In genomic region chrX:119614776-119615175, GRCh38 we compare ENCODE assay signal across 18 cellular contexts. TPM values are rescaled to one million over a fixed set of nuclear protein-coding genes. Genes with fewer than 3 reads are reported as not detected.
A peak's percentile ranks its signal among the peaks of the same experiment; 100 is the strongest.
DNase-seq lines count a peak whose midpoint lies in the region; ATAC-seq and TF ChIP-seq lines count a peak whose summit lies in the region.
"Had no signal": no experiment of that assay in that cellular context is flagged by ENCODE, and none has a peak within 500 bp of the region (broad histone marks: within the 10 kb centered on the region; RNA-seq: fewer than 3 reads in every experiment).

No MANE protein-coding gene starts in this region.

- no peak for TF ChIP-seq CTCF in CD4-positive, alpha-beta T cell (IDR thresholded peaks at IDR 0.05)
- no peak for TF ChIP-seq CTCF in PC-9 (conservative IDR thresholded peaks at IDR 0.05)

- H3K9me2 ChIP-seq in PC-9 (ENCODE audit: insufficient read depth), result no peaks in the 10 kb centered on the region

- H4K20me1 ChIP-seq in PC-9 (ENCODE audit: insufficient read depth), result no peaks in the 10 kb centered on the region

- H3F3A ChIP-seq in PC-9 (ENCODE audit: insufficient read depth, low read depth), result 0 out of 2 replicates have a peak, but pooled peaks cover 7% of the 10 kb centered on the region

- ATAC-seq in CD4-positive, alpha-beta T cell (ENCODE audit: poor library complexity), result no peak
- no peak for ATAC-seq in stimulated activated naive B cell treated with anti-CD40 and anti-IgM and Interleukin-4, amounts not matched to agents 10 μg/mL and 1 μg/mL and 100 μg/mL, for 72 hours (replicated peaks)
- ATAC-seq in HG03378 (IDR thresholded peaks at IDR 0.05; ENCODE audit: unreplicated experiment), result no peak
- ATAC-seq: A549, GM12878 had no signal

- CTCF ChIA-PET in activated naive CD4-positive, alpha-beta T cell treated with anti-CD3 and anti-CD28 coated beads, Interleukin-2, amount 10 ng/mL, durations not matched to agents 7 days and 5 days (lab: Charles Lee), result no interaction called here
- CTCF ChIA-PET in activated naive CD4-positive, alpha-beta T cell treated with anti-CD3 and anti-CD28 coated beads for 36 hours (lab: Charles Lee), result no interaction called here
- CTCF ChIA-PET in CD4-positive, alpha-beta T cell (lab: Charles Lee), result no interaction called here
- CTCF ChIA-PET in PC-9 (lab: Charles Lee), result no interaction called here

- H3K4me3 Mint-ChIP-seq in activated naive CD4-positive, alpha-beta T cell treated with anti-CD3 and anti-CD28 coated beads, Interleukin-2, amount 10 ng/mL, durations not matched to agents 7 days and 5 days, result no peak overlapping the region
- H3K4me3 Mint-ChIP-seq in activated naive CD4-positive, alpha-beta T cell treated with anti-CD3 and anti-CD28 coated beads for 36 hours, result no peak overlapping the region
- H3K4me3 Mint-ChIP-seq in CD4-positive, alpha-beta T cell, result no peak overlapping the region
- H3K4me3 Mint-ChIP-seq in stimulated activated naive B cell treated with anti-CD40 and anti-IgM and Interleukin-4, amounts not matched to agents 10 μg/mL and 1 μg/mL and 100 μg/mL, for 72 hours, result no peak overlapping the region
- H3K4me3 Mint-ChIP-seq: CD4-positive, alpha-beta memory T cell had no signal

- H3K27ac Mint-ChIP-seq in activated naive CD4-positive, alpha-beta T cell treated with anti-CD3 and anti-CD28 coated beads, Interleukin-2, amount 10 ng/mL, durations not matched to agents 7 days and 5 days, result peak overlapping the region; percentile 28
- H3K27ac Mint-ChIP-seq in activated naive CD4-positive, alpha-beta T cell treated with anti-CD3 and anti-CD28 coated beads for 36 hours, result no peak overlapping the region
- H3K27ac Mint-ChIP-seq in CD4-positive, alpha-beta T cell, result peak overlapping the region; percentile 27
- peak overlapping the region; percentile 69 for H3K27ac Mint-ChIP-seq in stimulated activated naive B cell treated with anti-CD40 and anti-IgM and Interleukin-4, amounts not matched to agents 10 μg/mL and 1 μg/mL and 100 μg/mL, for 72 hours

- H3K36me3 ChIP-seq in PC-9 (ENCODE audit: low read depth), result no peaks in the 10 kb centered on the region

- H3K4me1 ChIP-seq in PC-9 (replicated peaks; ENCODE audit: insufficient read depth), result no peaks in the 10 kb centered on the region
- H3K4me1 ChIP-seq: A549 had no signal

- no peak overlapping the region for H3K4me3 ChIP-seq in PC-9
- H3K4me3 ChIP-seq: A549, GM12878, GM23248 had no signal

- no peak overlapping the region for H3K4me2 ChIP-seq in PC-9
- H3K4me2 ChIP-seq: A549, KMS-11 had no signal

- intact Hi-C loops in activated naive CD4-positive, alpha-beta T cell treated with anti-CD3 and anti-CD28 coated beads for 36 hours (cut with micrococcal nuclease), result no loop called here
- intact Hi-C loops in CD4-positive, alpha-beta T cell (cut with DNase I, micrococcal nuclease), result no loop called here
- intact Hi-C loops in PC-9 (cut with micrococcal nuclease; ENCODE audit: unreplicated experiment), result loop anchor here (5.0 kb wide), 1 partner anchor 328 kb away; the partner anchor contains the start of gene NKAP

- POLR2A ChIA-PET in CD4-positive, alpha-beta T cell (lab: Charles Lee), result no interaction called here
- POLR2A ChIA-PET in PC-9 (lab: Charles Lee; ENCODE audit: unreplicated experiment), result interaction anchor here (0.6 kb wide), 1 partner anchor 95 kb away, joined by 3 read pairs; no protein-coding TSS in a partner anchor

- H3K9me3 Mint-ChIP-seq in activated naive CD4-positive, alpha-beta T cell treated with anti-CD3 and anti-CD28 coated beads, Interleukin-2, amount 10 ng/mL, durations not matched to agents 7 days and 5 days, result no peaks in the 10 kb centered on the region
- no peaks in the 10 kb centered on the region for H3K9me3 Mint-ChIP-seq in activated naive CD4-positive, alpha-beta T cell treated with anti-CD3 and anti-CD28 coated beads for 36 hours
- no peaks in the 10 kb centered on the region for H3K9me3 Mint-ChIP-seq in CD4-positive, alpha-beta T cell
- H3K9me3 Mint-ChIP-seq in stimulated activated naive B cell treated with anti-CD40 and anti-IgM and Interleukin-4, amounts not matched to agents 10 μg/mL and 1 μg/mL and 100 μg/mL, for 72 hours, result no peaks in the 10 kb centered on the region
- H3K9me3 Mint-ChIP-seq: CD4-positive, alpha-beta memory T cell had no signal

- no peak for DNase-seq in activated naive CD4-positive, alpha-beta T cell treated with anti-CD3 and anti-CD28 coated beads, Interleukin-2, amount 10 ng/mL, durations not matched to agents 7 days and 5 days
- no peak for DNase-seq in activated naive CD4-positive, alpha-beta T cell treated with anti-CD3 and anti-CD28 coated beads for 36 hours
- DNase-seq in CD4-positive, alpha-beta T cell, result no peak
- DNase-seq in PC-9, result no peak
- no peak for DNase-seq in stimulated activated naive B cell treated with anti-CD40 and anti-IgM and Interleukin-4, amounts not matched to agents 10 μg/mL and 1 μg/mL and 100 μg/mL, for 72 hours
- DNase-seq in medulla oblongata (ENCODE audit: extremely low spot score), result no peak
- DNase-seq: AML-193; CD4-positive, alpha-beta memory T cell; DMS153; DMS79; GM23248; HCEC 1CT had no signal

- no peaks in the 10 kb centered on the region for H3K4me1 Mint-ChIP-seq in activated naive CD4-positive, alpha-beta T cell treated with anti-CD3 and anti-CD28 coated beads, Interleukin-2, amount 10 ng/mL, durations not matched to agents 7 days and 5 days
- H3K4me1 Mint-ChIP-seq in activated naive CD4-positive, alpha-beta T cell treated with anti-CD3 and anti-CD28 coated beads for 36 hours (ENCODE audit: low read depth), result peaks cover 4% of the 10 kb centered on the region
- peaks cover 6% of the 10 kb centered on the region for H3K4me1 Mint-ChIP-seq in CD4-positive, alpha-beta T cell (ENCODE audit: low read depth)
- H3K4me1 Mint-ChIP-seq in stimulated activated naive B cell treated with anti-CD40 and anti-IgM and Interleukin-4, amounts not matched to agents 10 μg/mL and 1 μg/mL and 100 μg/mL, for 72 hours, result peaks cover 42 to 53% of the 10 kb centered on the region in 2 donors

- H3K27me3 ChIP-seq in CD4-positive, alpha-beta T cell (ENCODE audit: control insufficient read depth, insufficient read depth, low read length), result no peaks in the 10 kb centered on the region
- no peaks in the 10 kb centered on the region for H3K27me3 ChIP-seq in PC-9 (ENCODE audit: insufficient read depth, low read depth)

- H3K27ac ChIP-seq in CD4-positive, alpha-beta T cell (ENCODE audit: low read depth, low read length), result no peak overlapping the region
- no peak overlapping the region for H3K27ac ChIP-seq in PC-9
- H3K27ac ChIP-seq: 22Rv1, A549, C4-2B, GM23248, KMS-11 had no signal

- no peaks in the 10 kb centered on the region for H3K79me2 ChIP-seq in PC-9 (ENCODE audit: low read depth)

- TSS peak; percentile 16 for BruUV-seq in PC-9 (replicated peaks; lab: Mats Ljungman, UMichigan)

- no peak overlapping the region for H2AFZ ChIP-seq in PC-9
- H2AFZ ChIP-seq: GM23248 had no signal

- H3K27me3 Mint-ChIP-seq in activated naive CD4-positive, alpha-beta T cell treated with anti-CD3 and anti-CD28 coated beads, Interleukin-2, amount 10 ng/mL, durations not matched to agents 7 days and 5 days, result no peaks in the 10 kb centered on the region
- H3K27me3 Mint-ChIP-seq in activated naive CD4-positive, alpha-beta T cell treated with anti-CD3 and anti-CD28 coated beads for 36 hours (ENCODE audit: low read depth), result no peaks in the 10 kb centered on the region
- H3K27me3 Mint-ChIP-seq in CD4-positive, alpha-beta T cell, result no peaks in the 10 kb centered on the region
- no peaks in the 10 kb centered on the region for H3K27me3 Mint-ChIP-seq in stimulated activated naive B cell treated with anti-CD40 and anti-IgM and Interleukin-4, amounts not matched to agents 10 μg/mL and 1 μg/mL and 100 μg/mL, for 72 hours
- H3K27me3 Mint-ChIP-seq: CD4-positive, alpha-beta memory T cell had no signal

- no peaks in the 10 kb centered on the region for H3K9me3 ChIP-seq in CD4-positive, alpha-beta T cell (ENCODE audit: control insufficient read depth, low read length)
- H3K9me3 ChIP-seq in PC-9 (ENCODE audit: insufficient read depth, low read depth), result no peaks in the 10 kb centered on the region
- H3K9me3 ChIP-seq: A549 had no signal

- peaks cover 9% of the 10 kb centered on the region for H3K36me3 Mint-ChIP-seq in activated naive CD4-positive, alpha-beta T cell treated with anti-CD3 and anti-CD28 coated beads, Interleukin-2, amount 10 ng/mL, durations not matched to agents 7 days and 5 days
- H3K36me3 Mint-ChIP-seq in activated naive CD4-positive, alpha-beta T cell treated with anti-CD3 and anti-CD28 coated beads for 36 hours (ENCODE audit: low read depth), result no peaks in the 10 kb centered on the region
- H3K36me3 Mint-ChIP-seq in CD4-positive, alpha-beta T cell (ENCODE audit: low read depth), result peaks cover 6% of the 10 kb centered on the region
- H3K36me3 Mint-ChIP-seq in stimulated activated naive B cell treated with anti-CD40 and anti-IgM and Interleukin-4, amounts not matched to agents 10 μg/mL and 1 μg/mL and 100 μg/mL, for 72 hours, result peaks cover 10 to 24% of the 10 kb centered on the region in 2 donors

RNA-seq across cellular contexts. Expression of gene NKRF, which starts 8.6 kb away (rescaled TPM):
- total RNA-seq in activated naive CD4-positive, alpha-beta T cell treated with anti-CD3 and anti-CD28 coated beads for 36 hours, result 10 to 100 TPM; 15.8 to 17.0 TPM
- 10 to 100 TPM; 16.4 to 16.5 TPM for total RNA-seq in CD4-positive, alpha-beta T cell
- total RNA-seq in PC-9 (2021), result 25.7 TPM in 2 replicates

RNA-seq across cellular contexts. Expression of gene UBE2A, which starts 40.4 kb away (rescaled TPM):
- 10 to 100 TPM; 46.1 to 49.8 TPM for total RNA-seq in activated naive CD4-positive, alpha-beta T cell treated with anti-CD3 and anti-CD28 coated beads for 36 hours
- 100 to 1,000 TPM in 1 of 2 experiments, 10 to 100 TPM in 1; 88.8 to 101 TPM for total RNA-seq in CD4-positive, alpha-beta T cell
- total RNA-seq in PC-9 (2021), result 103 and 119 TPM in 2 replicates

RNA-seq across cellular contexts. Expression of gene STEEP1, which starts 49.6 kb away (rescaled TPM):
- total RNA-seq in activated naive CD4-positive, alpha-beta T cell treated with anti-CD3 and anti-CD28 coated beads for 36 hours, result 10 to 100 TPM; 19.6 to 20.7 TPM
- total RNA-seq in CD4-positive, alpha-beta T cell, result 10 to 100 TPM; 25.1 to 27.0 TPM
- total RNA-seq in PC-9 (2021), result 56.5 and 63.7 TPM in 2 replicates
